In the genomic region with DNA sequence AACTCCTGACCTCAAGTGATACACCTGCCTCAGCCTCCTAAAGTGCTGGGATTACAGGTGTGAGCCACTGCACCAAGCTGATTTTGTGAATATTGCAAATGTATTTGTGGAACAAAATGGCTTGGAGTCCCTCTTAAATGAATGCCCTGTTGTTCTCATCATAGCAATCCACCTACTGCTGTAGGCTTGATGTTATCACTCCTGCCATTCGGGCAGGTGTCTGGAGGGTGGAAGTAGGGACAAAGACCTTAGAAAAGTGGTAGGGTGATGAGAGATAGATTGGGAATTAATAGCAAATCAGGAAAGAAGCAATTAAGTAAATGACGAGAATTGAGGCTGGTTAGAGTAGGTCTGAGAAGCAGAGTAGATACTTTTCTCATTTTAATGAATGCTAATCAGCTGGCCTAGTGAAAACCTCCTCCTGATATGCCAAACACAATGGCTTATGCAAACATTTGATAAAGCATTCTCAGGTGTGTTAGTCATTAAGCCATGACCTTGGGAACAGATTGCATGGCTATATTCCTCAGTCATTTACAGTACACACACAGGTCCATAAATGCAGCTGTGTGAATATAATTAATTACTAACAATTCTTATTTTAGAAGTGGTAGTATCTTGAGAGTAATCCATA, we compare ENCODE assay signal across 16 cellular contexts.
DNase-seq lines count a peak whose midpoint lies in the region; ATAC-seq, FAIRE-seq and TF ChIP-seq lines count a peak whose summit lies in the region.
"Had no signal": no experiment of that assay in that cellular context is flagged by ENCODE, and none has a peak within 500 bp of the region (broad histone marks: within the 10 kb centered on the region; RNA-seq: fewer than 3 reads in every experiment).

No MANE protein-coding gene starts in this region.

- H3K27me3 Mint-ChIP-seq in H9 (ENCODE audit: low read depth), result no peaks in the 10 kb centered on the region
- peaks cover 3% of the 10 kb centered on the region for H3K27me3 Mint-ChIP-seq in activated naive CD8-positive, alpha-beta T cell treated with anti-CD3 and anti-CD28 coated beads, Interleukin-2, amount 50 U/mL, for 24 hours

- H3K4me1 ChIP-seq in H9 (ENCODE audit: insufficient read depth, low read length) (no peaks in the 10 kb centered on the region; the same call in 1 of the 2 replicates), pancreas (peaks cover 7 to 57% (median 39%) of the 10 kb centered on the region in 3 donors)

- peak; percentile 71 to 84 (median 76) for ATAC-seq in pancreas
- no peak for ATAC-seq in activated naive CD8-positive, alpha-beta T cell treated with anti-CD3 and anti-CD28 coated beads, Interleukin-2, amount 50 U/mL, for 24 hours

- TF ChIP-seq CTCF in H9 (conservative IDR thresholded peaks at IDR 0.05), result no peak
- no peak for TF ChIP-seq CTCF in pancreas (IDR thresholded peaks at IDR 0.05)
- TF ChIP-seq CTCF in dorsolateral prefrontal cortex (IDR thresholded peaks at IDR 0.05 in 54 of 56, conservative IDR thresholded peaks at IDR 0.05 in 2 of 56; ENCODE audit: low read depth in 1 of 56, partially characterized antibody in 56 of 56), result no peak

- no peak overlapping the region for H3K18ac ChIP-seq in H9 (ENCODE audit: insufficient read length, low read depth, low read length)

- no peak overlapping the region for H3K4ac ChIP-seq in H9 (ENCODE audit: low read depth, low read length)

- H3K27me3 ChIP-seq in H9 (ENCODE audit: insufficient read depth, low read length), result no peaks in the 10 kb centered on the region
- no peaks in the 10 kb centered on the region for H3K27me3 ChIP-seq in pancreas
- H3K27me3 ChIP-seq in dorsolateral prefrontal cortex, result no peaks in the 10 kb centered on the region
- H3K27me3 ChIP-seq: spleen, suprapubic skin had no signal

- no peak overlapping the region for H4K8ac ChIP-seq in H9 (replicated peaks; ENCODE audit: insufficient read length, low read depth, low read length)

- H3K79me1 ChIP-seq in H9 (ENCODE audit: insufficient read depth, low read depth, low read length, poor library complexity, severe bottlenecking), result no peaks in the 10 kb centered on the region

- no peak overlapping the region for H2BK15ac ChIP-seq in H9 (ENCODE audit: low read depth, low read length)

- no peak for FAIRE-seq in pancreas (lab: Jason Lieb, UNC)

- peak overlapping the region in 1 of 2 experiments; percentile 49; a peak in 1 of 5 replicates for H3K4me3 Mint-ChIP-seq in H9
- H3K4me3 Mint-ChIP-seq in activated naive CD8-positive, alpha-beta T cell treated with anti-CD3 and anti-CD28 coated beads, Interleukin-2, amount 50 U/mL, for 24 hours, result no peak overlapping the region
- H3K4me3 Mint-ChIP-seq: activated CD4-positive, alpha-beta memory T cell treated with anti-CD3 and anti-CD28 coated beads, Interleukin-2, amount 10 ng/mL, durations not matched to agents 7 days and 5 days; CD4-positive, CD25-positive, alpha-beta regulatory T cell; IgD-negative memory B cell had no signal

- no peak overlapping the region for H3K23ac ChIP-seq in H9 (ENCODE audit: insufficient read length, low read depth, low read length)

- no peak overlapping the region for H4K91ac ChIP-seq in H9 (ENCODE audit: insufficient read length, low read depth, low read length)

- H2BK12ac ChIP-seq in H9 (ENCODE audit: insufficient read length, low read depth, low read length), result no peak overlapping the region

- no peak overlapping the region for H2AFZ ChIP-seq in H9 (ENCODE audit: low read length)

- H3K23me2 ChIP-seq in H9 (ENCODE audit: insufficient read length, low read depth, low read length, poor library complexity, severe bottlenecking), result no peaks in the 10 kb centered on the region

- no peak overlapping the region for H3T11ph ChIP-seq in H9 (ENCODE audit: low read length)

- H4K20me1 ChIP-seq in H9 (ENCODE audit: control insufficient read depth, insufficient read depth, insufficient read length), result no peaks in the 10 kb centered on the region

- H2BK120ac ChIP-seq in H9 (ENCODE audit: low read depth, low read length, poor library complexity, severe bottlenecking), result no peak overlapping the region

- H3K4me1 Mint-ChIP-seq in H9, result peaks cover 37 to 42% of the 10 kb centered on the region in 2 experiments
- H3K4me1 Mint-ChIP-seq in activated naive CD8-positive, alpha-beta T cell treated with anti-CD3 and anti-CD28 coated beads, Interleukin-2, amount 50 U/mL, for 24 hours, result peaks cover 2% of the 10 kb centered on the region
- H3K4me1 Mint-ChIP-seq: activated CD4-positive, alpha-beta memory T cell treated with anti-CD3 and anti-CD28 coated beads, Interleukin-2, amount 10 ng/mL, durations not matched to agents 7 days and 5 days; CD4-positive, CD25-positive, alpha-beta regulatory T cell had no signal

- no peak overlapping the region for H3K27ac ChIP-seq in H9 (ENCODE audit: insufficient read length, low read depth, low read length)
- H3K27ac ChIP-seq in pancreas, result peak overlapping the region; percentile 39 to 81 (median 60)
- no peak overlapping the region for H3K27ac ChIP-seq in dorsolateral prefrontal cortex
- H3K27ac ChIP-seq: spleen, suprapubic skin had no signal

- no peak overlapping the region for H2BK20ac ChIP-seq in H9 (ENCODE audit: low read depth, low read length, poor library complexity, severe bottlenecking)

- DNase-seq in H9 (no peak), NCI-H2081 treated with DMSO at 0.1 percent for 48 hours (lab: John Stamatoyannopoulos, UW) (peak; percentile 84), dermis blood vessel endothelial cell (peak; percentile 78), pancreas (peak in 2 of 6 donors; percentile 54 to 58), dorsolateral prefrontal cortex (no peak)
- DNase-seq in NK-92 treated with Interleukin-12 subunit alpha and Interleukin-12 subunit beta, amount 100 ng/mL, for 24 hours (lab: John Stamatoyannopoulos, UW), result no peak
- DNase-seq in activated naive CD8-positive, alpha-beta T cell treated with anti-CD3 and anti-CD28 coated beads, Interleukin-2, amount 50 U/mL, for 24 hours, result no peak
- no peak for DNase-seq in activated T-cell treated with anti-CD3 and anti-CD28 coated beads, Interleukin-2, amount 50 U/mL, for 1 hour
- DNase-seq: activated CD4-positive, alpha-beta memory T cell treated with anti-CD3 and anti-CD28 coated beads, Interleukin-2, amount 10 ng/mL, durations not matched to agents 7 days and 5 days; activated effector memory CD4-positive, alpha-beta T cell treated with Interleukin-2 at 50 U/mL for 16 hours; CD4-positive, CD25-positive, alpha-beta regulatory T cell; spleen; T-helper 9 cell had no signal

- no peak overlapping the region for H4K5ac ChIP-seq in H9 (ENCODE audit: insufficient read length, low read depth, low read length)

- H3K4me3 ChIP-seq in pancreas, result no peak overlapping the region
- H3K4me3 ChIP-seq in dorsolateral prefrontal cortex, result no peak overlapping the region
- H3K4me3 ChIP-seq: lung, spleen, suprapubic skin had no signal

- H3K79me2 ChIP-seq in H9 (ENCODE audit: insufficient read depth, low read length), result no peaks in the 10 kb centered on the region

- H2AK5ac ChIP-seq in H9 (ENCODE audit: insufficient read length, low read length), result no peak overlapping the region

- intact Hi-C loops in pancreas (cut with DNase I), result no loop called here
- intact Hi-C loops in dorsolateral prefrontal cortex (cut with DNase I), result no loop called here

- H3K4me2 ChIP-seq in H9 (ENCODE audit: insufficient read depth, insufficient read length, low read length), result peak overlapping the region; percentile 22

- H3K56ac ChIP-seq in H9 (ENCODE audit: insufficient read length, low read depth, low read length), result no peak overlapping the region

- no peaks in the 10 kb centered on the region for H3K9me3 Mint-ChIP-seq in H9
- H3K9me3 Mint-ChIP-seq in activated naive CD8-positive, alpha-beta T cell treated with anti-CD3 and anti-CD28 coated beads, Interleukin-2, amount 50 U/mL, for 24 hours, result no peaks in the 10 kb centered on the region
- H3K9me3 Mint-ChIP-seq: activated CD4-positive, alpha-beta memory T cell treated with anti-CD3 and anti-CD28 coated beads, Interleukin-2, amount 10 ng/mL, durations not matched to agents 7 days and 5 days; CD4-positive, CD25-positive, alpha-beta regulatory T cell; IgD-negative memory B cell had no signal

- peak overlapping the region; percentile 27 to 97 (median 91) for H3K27ac Mint-ChIP-seq in H9
- H3K27ac Mint-ChIP-seq in activated naive CD8-positive, alpha-beta T cell treated with anti-CD3 and anti-CD28 coated beads, Interleukin-2, amount 50 U/mL, for 24 hours, result no peak overlapping the region
- H3K27ac Mint-ChIP-seq: activated CD4-positive, alpha-beta memory T cell treated with anti-CD3 and anti-CD28 coated beads, Interleukin-2, amount 10 ng/mL, durations not matched to agents 7 days and 5 days; CD4-positive, CD25-positive, alpha-beta regulatory T cell had no signal

- WGBS in H9 (ENCODE audit: extremely low coverage, insufficient read length, low lambda C conversion rate), result no CpG with 5 or more reads among the region's 2 CpGs
- WGBS in pancreas, 2 donors, result 9 to 11% methylated on average over 2 of the region's 2 CpGs

- H2BK5ac ChIP-seq in H9 (ENCODE audit: insufficient read length, low read length), result no peak overlapping the region

- no peaks in the 10 kb centered on the region for H3K36me3 ChIP-seq in pancreas
- H3K36me3 ChIP-seq: spleen, suprapubic skin had no signal

- H3K14ac ChIP-seq in H9 (ENCODE audit: insufficient read depth, low read length), result no peak overlapping the region

- no peak overlapping the region for H3K9ac ChIP-seq in H9 (ENCODE audit: extremely low read depth, insufficient read length, low read length)

- peaks cover 0 to 4% (median 3%) of the 10 kb centered on the region in 3 experiments; a peak in 2 of 7 replicates for H3K36me3 Mint-ChIP-seq in H9 (ENCODE audit: insufficient read depth in 1 of 3, low read depth in 3 of 3)
- H3K36me3 Mint-ChIP-seq in activated naive CD8-positive, alpha-beta T cell treated with anti-CD3 and anti-CD28 coated beads, Interleukin-2, amount 50 U/mL, for 24 hours (ENCODE audit: low read depth), result no peaks in the 10 kb centered on the region
- H3K36me3 Mint-ChIP-seq: CD4-positive, CD25-positive, alpha-beta regulatory T cell had no signal

- no peaks in the 10 kb centered on the region for H3K9me3 ChIP-seq in H9 (ENCODE audit: control insufficient read depth, low read depth, low read length)
- H3K9me3 ChIP-seq in pancreas, result no peaks in the 10 kb centered on the region
- H3K9me3 ChIP-seq: spleen, suprapubic skin had no signal

Comparison
In these comparisons a context has a peak if more than half of its experiments do, and no peak if none do; other contexts are left out.
1. DNase-seq: peak in NCI-H2081 treated with DMSO at 0.1 percent for 48 hours (single experiment) and dermis blood vessel endothelial cell (single experiment); none in H9 (single experiment), dorsolateral prefrontal cortex (0 of 10), NK-92 treated with Interleukin-12 subunit alpha and Interleukin-12 subunit beta, amount 100 ng/mL, for 24 hours (single experiment), activated naive CD8-positive, alpha-beta T cell treated with anti-CD3 and anti-CD28 coated beads, Interleukin-2, amount 50 U/mL, for 24 hours (single experiment) and activated T-cell treated with anti-CD3 and anti-CD28 coated beads, Interleukin-2, amount 50 U/mL, for 1 hour (single experiment).
2. H3K27ac ChIP-seq: peak in pancreas (4 of 4); none in H9 (single experiment) and dorsolateral prefrontal cortex (0 of 59).